In genomic region chr4:80162418-80162817, GRCh38 we compare ENCODE assay signal across 19 cellular contexts. TPM values are rescaled to one million over a fixed set of nuclear protein-coding genes. Genes with fewer than 3 reads are reported as not detected.
DNase-seq lines count a peak whose midpoint lies in the region; ATAC-seq, FAIRE-seq and TF ChIP-seq lines count a peak whose summit lies in the region.
"Had no signal": no experiment of that assay in that cellular context is flagged by ENCODE, and none has a peak within 500 bp of the region (broad histone marks: within the 10 kb centered on the region; RNA-seq: fewer than 3 reads in every experiment).

No MANE protein-coding gene starts in this region.

- no TSS peak for BruUV-seq in HepG2 (replicated peaks; lab: Mats Ljungman, UMichigan)
- BruUV-seq in K562 (replicated peaks; lab: Mats Ljungman, UMichigan), result no TSS peak

- H3K4me3 ChIP-seq in HepG2 (replicated peaks in 1 of 3; ENCODE audit: insufficient read depth in 1 of 3, low read depth in 2 of 3, low read length in 3 of 3) (no peak overlapping the region), right lobe of liver (no peak overlapping the region), OCI-LY1 (ENCODE audit: low read depth, low read length, poor library complexity, severe bottlenecking) (no peak overlapping the region), K562 (no peak overlapping the region)
- H3K4me3 ChIP-seq: A549; BLaER1 treated with 17β-estradiol and CSF1 and Interleukin-3, amounts not matched to agents 10 nM and 100 nM; GM12878 had no signal

- WGBS in HepG2 (ENCODE audit: low lambda C conversion rate), result 3% methylated on average over 4 of the region's 4 CpGs
- WGBS in right lobe of liver (ENCODE audit: insufficient coverage, low coverage, low lambda C conversion rate, missing lambda C conversion rate), result 62% methylated on average over 4 of the region's 4 CpGs
- WGBS in K562 (ENCODE audit: insufficient coverage, low coverage, missing lambda C conversion rate), result 87% methylated on average over 4 of the region's 4 CpGs

- H3K9me3 ChIP-seq in HepG2 (ENCODE audit: low read length) (no peaks in the 10 kb centered on the region), right lobe of liver (no peaks in the 10 kb centered on the region), OCI-LY1 (ENCODE audit: low read length) (no peaks in the 10 kb centered on the region), K562 (replicated peaks; ENCODE audit: control insufficient read depth, insufficient read depth, low read depth, low read length) (no peaks in the 10 kb centered on the region)
- H3K9me3 ChIP-seq: A549, Caco-2 had no signal

- TF ChIP-seq CTCF in HepG2 (CRISPR knock-in tag; IDR thresholded peaks at IDR 0.05) (no peak), right lobe of liver (IDR thresholded peaks at IDR 0.05) (no peak), OCI-LY1 (IDR thresholded peaks at IDR 0.05; ENCODE audit: low read length) (no peak), K562 (IDR thresholded peaks at IDR 0.05 in 2 of 3, conservative IDR thresholded peaks at IDR 0.05 in 1 of 3; ENCODE audit: insufficient read depth in 2 of 3, low read depth in 1 of 3, low read length in 3 of 3) (no peak)

- ATAC-seq in HepG2 (no peak), right lobe of liver (no peak), K562 (no peak)
- ATAC-seq: A549; CD8-positive, alpha-beta T cell; GM12878 had no signal

- no peak overlapping the region for H3K9ac ChIP-seq in HepG2 (ENCODE audit: insufficient read depth, low read depth, low read length)
- H3K9ac ChIP-seq in OCI-LY1 (ENCODE audit: low read length), result no peak overlapping the region
- H3K9ac ChIP-seq in K562 (ENCODE audit: insufficient read depth in 1 of 2, low read depth in 2 of 2, low read length in 2 of 2), result no peak overlapping the region
- H3K9ac ChIP-seq: BLaER1 treated with 17β-estradiol and CSF1 and Interleukin-3, amounts not matched to agents 10 nM and 100 nM had no signal

- H3K4me2 ChIP-seq in HepG2 (ENCODE audit: low read depth, low read length) (no peak overlapping the region), OCI-LY1 (ENCODE audit: low read length) (no peak overlapping the region), K562 (ENCODE audit: insufficient read depth, low read length) (no peak overlapping the region)
- H3K4me2 ChIP-seq: A549; BLaER1 treated with 17β-estradiol and CSF1 and Interleukin-3, amounts not matched to agents 10 nM and 100 nM had no signal

- CTCF ChIA-PET in HepG2 (lab: Yijun Ruan, JAX; ENCODE audit: low intra/inter-chr PET ratio, low total read pairs) (no interaction called here), K562 (lab: Yijun Ruan, JAX; ENCODE audit: low intra/inter-chr PET ratio) (no interaction called here)

- TF ChIP-seq POLR2A in HepG2 (IDR thresholded peaks at IDR 0.05; ENCODE audit: insufficient read depth in 1 of 2, low read depth in 2 of 2, low read length in 2 of 2) (no peak), right lobe of liver (IDR thresholded peaks at IDR 0.05) (no peak), K562 (conservative IDR thresholded peaks at IDR 0.05) (no peak)

- no peaks in the 10 kb centered on the region for H3K79me2 ChIP-seq in HepG2 (ENCODE audit: insufficient read depth, low read length)
- H3K79me2 ChIP-seq in OCI-LY1 (ENCODE audit: insufficient read depth, low read length), result no peaks in the 10 kb centered on the region
- H3K79me2 ChIP-seq in K562 (ENCODE audit: control insufficient read depth, insufficient read depth, low read length), result no peaks in the 10 kb centered on the region

- no peaks in the 10 kb centered on the region for H3F3A ChIP-seq in OCI-LY1 (ENCODE audit: insufficient read depth, low read length)

- FAIRE-seq in HepG2 (lab: Jason Lieb, UNC) (no peak), K562 (lab: Jason Lieb, UNC) (no peak)
- FAIRE-seq: A549, D721Med, G401.6, GM12878, GM12892, GM18507 had no signal

- H3K36me3 ChIP-seq in HepG2 (replicated peaks in 1 of 2; ENCODE audit: control insufficient read depth in 1 of 2, insufficient read depth in 2 of 2, low read length in 2 of 2), result no peaks in the 10 kb centered on the region
- H3K36me3 ChIP-seq in right lobe of liver, result no peaks in the 10 kb centered on the region
- H3K36me3 ChIP-seq in OCI-LY1 (ENCODE audit: insufficient read depth, low read length), result no peaks in the 10 kb centered on the region
- no peaks in the 10 kb centered on the region for H3K36me3 ChIP-seq in K562 (ENCODE audit: control insufficient read depth, insufficient read depth, low read length)
- H3K36me3 ChIP-seq: BLaER1 treated with 17β-estradiol and CSF1 and Interleukin-3, amounts not matched to agents 10 nM and 100 nM had no signal

- no peak for DNase-seq in HepG2 (ENCODE audit: low spot score)
- DNase-seq in right lobe of liver, result no peak
- DNase-seq in K562 (ENCODE audit: extremely low read depth in 1 of 4, low spot score in 3 of 4), result no peak
- DNase-seq in GOT3 (lab: John Stamatoyannopoulos, UW), result no peak
- DNase-seq: AML-193; Caco-2; Calu3; CD4-positive, alpha-beta T cell; CD8-positive, alpha-beta T cell; DMS79 treated with DMSO at 0.1 percent for 48 hours had no signal

- H3K27ac ChIP-seq in HepG2 (ENCODE audit: extremely low read length, insufficient read depth, low read length) (no peak overlapping the region), right lobe of liver (no peak overlapping the region), OCI-LY1 (ENCODE audit: low read depth, low read length, poor library complexity, severe bottlenecking) (no peak overlapping the region), K562 (ENCODE audit: extremely low read depth, low read depth, low read length) (no peak overlapping the region)
- H3K27ac ChIP-seq: 22Rv1; A549; BLaER1 treated with 17β-estradiol and CSF1 and Interleukin-3, amounts not matched to agents 10 nM and 100 nM had no signal

- no peaks in the 10 kb centered on the region for H4K20me1 ChIP-seq in HepG2 (ENCODE audit: insufficient read depth, low read length)
- no peaks in the 10 kb centered on the region for H4K20me1 ChIP-seq in OCI-LY1 (ENCODE audit: insufficient read depth, low read length)
- H4K20me1 ChIP-seq in K562 (replicated peaks; ENCODE audit: control insufficient read depth, insufficient read depth, low read length), result no peaks in the 10 kb centered on the region
- H4K20me1 ChIP-seq: BLaER1 treated with 17β-estradiol and CSF1 and Interleukin-3, amounts not matched to agents 10 nM and 100 nM had no signal

- H3K9me1 ChIP-seq in K562 (ENCODE audit: control insufficient read depth, insufficient read depth, low read length), result no peaks in the 10 kb centered on the region

- in situ Hi-C loops in HepG2 (cut with HindIII; ENCODE audit: extremely low pct_ligation_motif_present, low pct_unique_long_range_greater_than_20kb) (no loop called here), K562 (cut with MboI) (no loop called here)

- POLR2A ChIA-PET in HepG2 (lab: Yijun Ruan, JAX) (no interaction called here), K562 (lab: Yijun Ruan, JAX) (no interaction called here)

- intact Hi-C loops in HepG2 (cut with micrococcal nuclease; ENCODE audit: unreplicated experiment) (no loop called here), right lobe of liver (cut with DNase I) (no loop called here), K562 (cut with micrococcal nuclease) (loop anchor here (5.0 kb wide), 1 partner anchor 50 kb away; no protein-coding TSS in a partner anchor)

- H2AFZ ChIP-seq in HepG2 (ENCODE audit: low read length) (no peak overlapping the region), OCI-LY1 (ENCODE audit: low read length) (0 out of 2 replicates have a peak overlapping the region, but pooled peaks have one; percentile 44), K562 (ENCODE audit: low read depth, low read length) (no peak overlapping the region)

- H3K27me3 ChIP-seq in HepG2 (ENCODE audit: control insufficient read depth in 1 of 2, insufficient read depth in 2 of 2, low read length in 2 of 2), result no peaks in the 10 kb centered on the region
- peaks cover 0 to 10% of the 10 kb centered on the region in 2 donors for H3K27me3 ChIP-seq in right lobe of liver
- no peaks in the 10 kb centered on the region for H3K27me3 ChIP-seq in OCI-LY1 (ENCODE audit: insufficient read depth, low read length)
- H3K27me3 ChIP-seq in K562 (ENCODE audit: control insufficient read depth in 2 of 2, insufficient read depth in 2 of 2, low read length in 2 of 2), result no peaks in the 10 kb centered on the region
- H3K27me3 ChIP-seq: BLaER1 treated with 17β-estradiol and CSF1 and Interleukin-3, amounts not matched to agents 10 nM and 100 nM had no signal

- TF ChIP-seq RAD21 in HepG2 (CRISPR knock-in tag; IDR thresholded peaks at IDR 0.05) (no peak), K562 (CRISPR knock-in tag; conservative IDR thresholded peaks at IDR 0.05 in 1 of 2, IDR thresholded peaks at IDR 0.05 in 1 of 2) (no peak)

- TF ChIP-seq EP300 in HepG2 (IDR thresholded peaks at IDR 0.05; ENCODE audit: low read depth in 2 of 2, low read length in 2 of 2) (no peak), HepG2 (CRISPR knock-in tag; IDR thresholded peaks at IDR 0.05; ENCODE audit: borderline replicate concordance) (no peak), K562 (IDR thresholded peaks at IDR 0.05; ENCODE audit: low read length) (no peak)

- no peaks in the 10 kb centered on the region for H3K9me2 ChIP-seq in OCI-LY1 (ENCODE audit: low read depth, low read length)

- no peaks in the 10 kb centered on the region for H3K4me1 ChIP-seq in HepG2 (ENCODE audit: insufficient read depth, low read length)
- H3K4me1 ChIP-seq in right lobe of liver, result no peaks in the 10 kb centered on the region
- H3K4me1 ChIP-seq in OCI-LY1 (ENCODE audit: insufficient read depth, low read length, severe bottlenecking), result no peaks in the 10 kb centered on the region
- H3K4me1 ChIP-seq in K562 (replicated peaks in 1 of 2; ENCODE audit: control insufficient read depth in 2 of 2, insufficient read depth in 2 of 2, low read length in 2 of 2), result peaks cover 0 to 15% of the 10 kb centered on the region in 2 experiments; a peak in 4 of 5 replicates
- H3K4me1 ChIP-seq: A549; BLaER1 treated with 17β-estradiol and CSF1 and Interleukin-3, amounts not matched to agents 10 nM and 100 nM; Caco-2 had no signal

RNA-seq across cellular contexts. Expression of gene PRDM8, which starts 34.9 kb away (rescaled TPM):
- total RNA-seq in HepG2 (2016; rRNA removed; fragmentation: Illumina TruSeq; extraction: Trizol) (not detected in 2 replicates), right lobe of liver (under 1 TPM in 5 of 6 experiments, not detected in 1; 0.07 to 0.37 (median 0.12) TPM), K562 (2014; rRNA removed) (not detected in 2 replicates), K562 (2014; rRNA removed; fragmentation: Illumina TruSeq; extraction: Trizol) (not detected in 2 replicates), K562 (2015; rRNA removed; fragmentation: Illumina TruSeq; extraction: Trizol) (not detected in 2 replicates), K562 (2021) (0.07 and 0.40 TPM in 2 replicates)
- not detected in 2 replicates for total RNA-seq in HepG2 (2016; cell fraction: cytosol; rRNA removed; fragmentation: Illumina TruSeq; extraction: Trizol; ENCODE audit: low read depth)
- not detected in 2 replicates for total RNA-seq in HepG2 (2016; cell fraction: insoluble cytoplasmic fraction; rRNA removed; fragmentation: Illumina TruSeq; extraction: Trizol)
- not detected in 2 replicates for total RNA-seq in HepG2 (2016; cell fraction: membrane; rRNA removed; fragmentation: Illumina TruSeq; extraction: Trizol)
- total RNA-seq in HepG2 (2016; cell fraction: nucleus; rRNA removed; fragmentation: Illumina TruSeq; extraction: Trizol), result not detected in 2 replicates
- polyA plus RNA-seq in HepG2 (2011; rRNA removed) (0.04 and 0.09 TPM in 2 replicates), K562 (2011; rRNA removed) (not detected in 2 replicates), K562 (2014; fragmentation: Illumina TruSeq; extraction: Trizol) (not detected in 2 replicates), K562 (2014; fragmentation: Nextera tagmentation; extraction: Ambion mirVana) (not detected), K562 (2014; rRNA removed) (not detected in 2 replicates)
- 0.01 TPM in 1 of 2 replicates, not detected in the other for polyA plus RNA-seq in HepG2 (2011; cell fraction: cytosol; rRNA removed)
- polyA plus RNA-seq in HepG2 (2011; cell fraction: nucleus; rRNA removed), result 0.09 and 0.76 TPM in 2 replicates
- polyA plus RNA-seq in HepG2 (2012), result not detected in 2 replicates
- not detected in 2 replicates for polyA plus RNA-seq in HepG2 (2016; cell fraction: cytosol; fragmentation: Illumina TruSeq; extraction: Trizol; ENCODE audit: low read depth)
- polyA plus RNA-seq in HepG2 (2016; cell fraction: insoluble cytoplasmic fraction; fragmentation: Illumina TruSeq; extraction: Trizol; ENCODE audit: low read depth), result not detected in 2 replicates
- polyA plus RNA-seq in HepG2 (2016; cell fraction: membrane; fragmentation: Illumina TruSeq; extraction: Trizol; ENCODE audit: low read depth), result not detected in 2 replicates
- not detected in 2 replicates for polyA plus RNA-seq in HepG2 (2016; cell fraction: nucleus; fragmentation: Illumina TruSeq; extraction: Trizol; ENCODE audit: insufficient read depth, low read depth)
- 0.08 TPM in 1 of 2 replicates, not detected in the other for polyA minus RNA-seq in HepG2 (2011; rRNA and poly(A)+ RNA removed; ENCODE audit: low replicate concordance)
- polyA minus RNA-seq in HepG2 (2011; cell fraction: cytosol; rRNA and poly(A)+ RNA removed), result not detected in 2 replicates
- not detected in 2 replicates for polyA minus RNA-seq in HepG2 (2011; cell fraction: nucleus; rRNA and poly(A)+ RNA removed)
- not detected in 2 replicates for total RNA-seq in K562 (2011; cell fraction: chromatin; rRNA removed; ENCODE audit: low replicate concordance)
- total RNA-seq in K562 (2011; cell fraction: nucleolus; rRNA removed), result not detected in 2 replicates
- total RNA-seq in K562 (2011; cell fraction: nucleoplasm; rRNA removed), result not detected in 2 replicates
- polyA plus RNA-seq in K562 (2011; cell fraction: cytosol; rRNA removed), result not detected in 2 replicates
- not detected in 2 replicates for polyA plus RNA-seq in K562 (2011; cell fraction: nucleus; rRNA removed)
- not detected in 2 replicates for polyA plus RNA-seq in K562 (2012)
- polyA minus RNA-seq in K562 (2011; rRNA and poly(A)+ RNA removed), result not detected in 2 replicates
- polyA minus RNA-seq in K562 (2011; cell fraction: cytosol; rRNA and poly(A)+ RNA removed), result not detected in 2 replicates
- not detected in 2 replicates for polyA minus RNA-seq in K562 (2011; cell fraction: nucleus; rRNA and poly(A)+ RNA removed)
- total RNA-seq: Caco-2 had no signal

Comparison
In these comparisons a context has a peak if more than half of its experiments do, and no peak if none do; other contexts are left out.
1. Of the 241 proteins assayed by ChIP-seq in both HepG2 and K562: peak only in HepG2: MAFF; only in K562: none; in both: none; in neither: 239; mixed calls (peak in some experiments, not most) for 1.